Comparison of ENCODE assay signal across 8 cellular contexts in genomic region chr5:91272858-91273257, GRCh38.
DNase-seq lines count a peak whose midpoint lies in the region; ATAC-seq and TF ChIP-seq lines count a peak whose summit lies in the region.

No MANE protein-coding gene starts in this region.

- no peak overlapping the region for H3K27ac ChIP-seq in breast epithelium

- H3K9me3 Mint-ChIP-seq in activated naive CD4-positive, alpha-beta T cell treated with anti-CD3 and anti-CD28 coated beads for 36 hours: peaks cover 1% of the 10 kb centered on the region

- intact Hi-C loops in breast epithelium (cut with DNase I; ENCODE audit: low total_unique reads): no loop called here
- intact Hi-C loops in activated naive CD4-positive, alpha-beta T cell treated with anti-CD3 and anti-CD28 coated beads for 36 hours (cut with micrococcal nuclease): no loop called here

- no peak overlapping the region for H3K4me3 Mint-ChIP-seq in activated naive CD4-positive, alpha-beta T cell treated with anti-CD3 and anti-CD28 coated beads for 36 hours

- no peak overlapping the region for H3K27ac Mint-ChIP-seq in activated naive CD4-positive, alpha-beta T cell treated with anti-CD3 and anti-CD28 coated beads for 36 hours

- no peaks in the 10 kb centered on the region for H3K36me3 Mint-ChIP-seq in activated naive CD4-positive, alpha-beta T cell treated with anti-CD3 and anti-CD28 coated beads for 36 hours (ENCODE audit: low read depth)

- H3K27me3 ChIP-seq in breast epithelium: no peaks in the 10 kb centered on the region

- CTCF ChIA-PET in activated naive CD4-positive, alpha-beta T cell treated with anti-CD3 and anti-CD28 coated beads for 36 hours (lab: Charles Lee): interaction anchor here (3.4 kb wide), 1 partner anchor 112 kb away, joined by 17 read pairs; the partner anchor contains the start of gene ARRDC3

- TF ChIP-seq CTCF in breast epithelium (IDR thresholded peaks at IDR 0.05) (no peak), omental fat pad (IDR thresholded peaks at IDR 0.05) (no peak)

- no peak overlapping the region for H3K4me3 ChIP-seq in breast epithelium

- H3K36me3 ChIP-seq in breast epithelium: no peaks in the 10 kb centered on the region

- H3K4me1 Mint-ChIP-seq in activated naive CD4-positive, alpha-beta T cell treated with anti-CD3 and anti-CD28 coated beads for 36 hours (ENCODE audit: low read depth): peaks cover 15% of the 10 kb centered on the region

- H3K4me1 ChIP-seq in breast epithelium: no peaks in the 10 kb centered on the region

- no peaks in the 10 kb centered on the region for H3K27me3 Mint-ChIP-seq in activated naive CD4-positive, alpha-beta T cell treated with anti-CD3 and anti-CD28 coated beads for 36 hours (ENCODE audit: low read depth)

- H3K9me3 ChIP-seq in breast epithelium: no peaks in the 10 kb centered on the region

- peak; percentile 60 for DNase-seq in AG08396 (ENCODE audit: low spot score)
- DNase-seq in RPMI7951 (ENCODE audit: low read depth): peak; percentile 81
- no peak for DNase-seq in breast epithelium (ENCODE audit: low spot score in 2 of 2)
- no peak for DNase-seq in omental fat pad (ENCODE audit: low spot score)
- no peak for DNase-seq in activated naive CD4-positive, alpha-beta T cell treated with anti-CD3 and anti-CD28 coated beads for 36 hours
- DNase-seq in NCI-H1092 treated with DMSO at 0.1 percent for 48 hours (lab: John Stamatoyannopoulos, UW): no peak

- peak; percentile 86 for ATAC-seq in GM19043 (IDR thresholded peaks at IDR 0.05; ENCODE audit: low read depth, unreplicated experiment)
- peak; percentile 89 for ATAC-seq in HG02973 (IDR thresholded peaks at IDR 0.05; ENCODE audit: unreplicated experiment)
- ATAC-seq in omental fat pad (ENCODE audit: low FRiP score): no peak

- no peak for TF ChIP-seq POLR2A in breast epithelium (IDR thresholded peaks at IDR 0.05)

Comparison
In these comparisons a context has a peak if more than half of its experiments do, and no peak if none do; other contexts are left out.
1. DNase-seq: peak in AG08396 (single experiment) and RPMI7951 (single experiment); none in breast epithelium (0 of 2), omental fat pad (single experiment), activated naive CD4-positive, alpha-beta T cell treated with anti-CD3 and anti-CD28 coated beads for 36 hours (single experiment) and NCI-H1092 treated with DMSO at 0.1 percent for 48 hours (single experiment).